Comparison of ENCODE assay signal across 9 cellular contexts in the genomic region with DNA sequence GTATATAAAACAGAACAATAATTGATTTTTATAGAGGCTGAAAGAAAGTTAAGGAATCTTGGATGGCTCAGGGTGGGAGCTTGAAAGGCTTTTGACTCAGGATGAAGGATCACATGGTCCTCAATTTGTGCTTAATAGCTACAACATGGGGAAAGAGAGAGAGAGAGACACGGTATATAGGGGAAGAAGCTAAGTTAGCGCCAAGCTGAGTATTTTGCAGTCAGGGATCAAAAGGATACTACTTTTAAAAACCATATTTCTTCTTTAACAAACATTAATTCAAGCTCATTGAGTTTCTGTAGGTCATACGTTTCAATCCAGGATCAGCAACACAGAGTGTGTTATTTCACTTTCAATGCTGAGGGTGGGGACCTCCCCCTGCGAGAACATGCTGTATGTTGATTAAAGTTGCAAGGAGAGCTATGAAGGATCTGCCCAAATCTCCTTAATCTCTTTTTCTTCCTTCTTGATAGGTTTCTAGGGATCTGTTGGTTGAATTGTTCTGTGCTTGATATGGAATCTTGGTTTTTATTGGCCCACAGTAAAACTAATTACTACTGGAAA.
DNase-seq lines count a peak whose midpoint lies in the region; ATAC-seq lines count a peak whose summit lies in the region.
"Had no signal": no experiment of that assay in that cellular context is flagged by ENCODE, and none has a peak within 500 bp of the region (broad histone marks: within the 10 kb centered on the region; RNA-seq: fewer than 3 reads in every experiment).

No MANE protein-coding gene starts in this region.

- peaks cover 17 to 40% (median 32%) of the 10 kb centered on the region in 3 donors for H3K4me1 Mint-ChIP-seq in CD8-positive, alpha-beta memory T cell
- peaks cover 55% of the 10 kb centered on the region for H3K4me1 Mint-ChIP-seq in activated T-cell treated with anti-CD3 and anti-CD28 coated beads, Interleukin-2, amount 50 U/mL, for 72 hours (ENCODE audit: low read depth)
- peaks cover 13 to 23% of the 10 kb centered on the region in 2 donors for H3K4me1 Mint-ChIP-seq in natural killer cell treated with Interleukin-12 subunit alpha and Interleukin-12 subunit beta and Interleukin-15 and Interleukin-18, amount 100 ng/mL, for 72 hours (ENCODE audit: low read depth in 2 of 2)

- no peaks in the 10 kb centered on the region for H3K27me3 ChIP-seq in CD8-positive, alpha-beta memory T cell (ENCODE audit: insufficient read depth, low read length, poor library complexity, severe bottlenecking)

- peak overlapping the region; percentile 3 for H3K4me3 ChIP-seq in CD8-positive, alpha-beta memory T cell (ENCODE audit: low read length)

- H3K4me1 ChIP-seq in CD8-positive, alpha-beta memory T cell (ENCODE audit: insufficient read depth, low read length), result peaks cover 31% of the 10 kb centered on the region

- peak in 1 of 5 donors; percentile 0 for DNase-seq in CD8-positive, alpha-beta memory T cell
- DNase-seq in activated T-cell treated with anti-CD3 and anti-CD28 coated beads, Interleukin-2, amount 50 U/mL, for 72 hours, result peak in 1 of 2 donors; percentile 29
- DNase-seq in natural killer cell treated with Interleukin-12 subunit alpha and Interleukin-12 subunit beta and Interleukin-15 and Interleukin-18, amount 100 ng/mL, for 72 hours (ENCODE audit: low spot score), result no peak
- DNase-seq in NCI-H345 (lab: John Stamatoyannopoulos, UW) (no peak), pons (ENCODE audit: low spot score) (no peak), mucosa of gallbladder (ENCODE audit: low spot score) (no peak)
- DNase-seq: substantia nigra had no signal

- H3K9me3 ChIP-seq in CD8-positive, alpha-beta memory T cell (ENCODE audit: low read length), result no peaks in the 10 kb centered on the region

- peak; percentile 35 for ATAC-seq in GM19463 (IDR thresholded peaks at IDR 0.05; ENCODE audit: unreplicated experiment)
- peak; percentile 43 to 68 for ATAC-seq in activated T-cell treated with anti-CD3 and anti-CD28 coated beads, Interleukin-2, amount 50 U/mL, for 72 hours (replicated peaks in 1 of 2)
- peak in 1 of 2 donors; percentile 16 for ATAC-seq in natural killer cell treated with Interleukin-12 subunit alpha and Interleukin-12 subunit beta and Interleukin-15 and Interleukin-18, amount 100 ng/mL, for 72 hours
- no peak for ATAC-seq in GM19455 (IDR thresholded peaks at IDR 0.05; ENCODE audit: unreplicated experiment)

- H3K27ac ChIP-seq in CD8-positive, alpha-beta memory T cell (ENCODE audit: low read depth, low read length), result no peak overlapping the region

- no peaks in the 10 kb centered on the region for H3K9me3 Mint-ChIP-seq in CD8-positive, alpha-beta memory T cell
- H3K9me3 Mint-ChIP-seq in activated T-cell treated with anti-CD3 and anti-CD28 coated beads, Interleukin-2, amount 50 U/mL, for 72 hours, result peaks cover 2 to 3% of the 10 kb centered on the region in 2 donors
- no peaks in the 10 kb centered on the region for H3K9me3 Mint-ChIP-seq in natural killer cell treated with Interleukin-12 subunit alpha and Interleukin-12 subunit beta and Interleukin-15 and Interleukin-18, amount 100 ng/mL, for 72 hours

- H3K27me3 Mint-ChIP-seq in CD8-positive, alpha-beta memory T cell, result no peaks in the 10 kb centered on the region
- no peaks in the 10 kb centered on the region for H3K27me3 Mint-ChIP-seq in activated T-cell treated with anti-CD3 and anti-CD28 coated beads, Interleukin-2, amount 50 U/mL, for 72 hours (ENCODE audit: low read depth)
- H3K27me3 Mint-ChIP-seq in natural killer cell treated with Interleukin-12 subunit alpha and Interleukin-12 subunit beta and Interleukin-15 and Interleukin-18, amount 100 ng/mL, for 72 hours, result no peaks in the 10 kb centered on the region

- POLR2A ChIA-PET in CD8-positive, alpha-beta memory T cell (lab: Charles Lee), result no interaction called here

- no peaks in the 10 kb centered on the region for H3K36me3 ChIP-seq in CD8-positive, alpha-beta memory T cell (ENCODE audit: insufficient read depth, low read length)

- peak overlapping the region in 3 of 7 donors; percentile 13 to 58 (median 49) for H3K4me3 Mint-ChIP-seq in CD8-positive, alpha-beta memory T cell
- peak overlapping the region; percentile 76 to 79 for H3K4me3 Mint-ChIP-seq in activated T-cell treated with anti-CD3 and anti-CD28 coated beads, Interleukin-2, amount 50 U/mL, for 72 hours
- H3K4me3 Mint-ChIP-seq in natural killer cell treated with Interleukin-12 subunit alpha and Interleukin-12 subunit beta and Interleukin-15 and Interleukin-18, amount 100 ng/mL, for 72 hours, result peak overlapping the region; percentile 37

- no peaks in the 10 kb centered on the region for H3K36me3 Mint-ChIP-seq in CD8-positive, alpha-beta memory T cell
- peaks cover 2 to 5% of the 10 kb centered on the region in 2 donors for H3K36me3 Mint-ChIP-seq in activated T-cell treated with anti-CD3 and anti-CD28 coated beads, Interleukin-2, amount 50 U/mL, for 72 hours (ENCODE audit: insufficient read depth in 2 of 2)
- H3K36me3 Mint-ChIP-seq in natural killer cell treated with Interleukin-12 subunit alpha and Interleukin-12 subunit beta and Interleukin-15 and Interleukin-18, amount 100 ng/mL, for 72 hours, result no peaks in the 10 kb centered on the region

- H3K27ac Mint-ChIP-seq in CD8-positive, alpha-beta memory T cell, result peak overlapping the region in 6 of 8 donors; percentile 3 to 76 (median 42)
- H3K27ac Mint-ChIP-seq in activated T-cell treated with anti-CD3 and anti-CD28 coated beads, Interleukin-2, amount 50 U/mL, for 72 hours, result peak overlapping the region; percentile 95
- H3K27ac Mint-ChIP-seq in natural killer cell treated with Interleukin-12 subunit alpha and Interleukin-12 subunit beta and Interleukin-15 and Interleukin-18, amount 100 ng/mL, for 72 hours, result peak overlapping the region; percentile 26 to 90

- CTCF ChIA-PET in CD8-positive, alpha-beta memory T cell (lab: Charles Lee), result interaction anchor here (1.0 to 1.3 kb wide), 3 partner anchors 16 to 152 kb away, joined by 3 to 5 read pairs (median 3); no protein-coding TSS in a partner anchor

Comparison
In these comparisons a context has a peak if more than half of its experiments do, and no peak if none do; other contexts are left out.
1. H3K27ac Mint-ChIP-seq: peak in every context shown above with its lines; median percentile 95 in activated T-cell treated with anti-CD3 and anti-CD28 coated beads, Interleukin-2, amount 50 U/mL, for 72 hours; 58 in natural killer cell treated with Interleukin-12 subunit alpha and Interleukin-12 subunit beta and Interleukin-15 and Interleukin-18, amount 100 ng/mL, for 72 hours; 42 in CD8-positive, alpha-beta memory T cell.